Comparison of ENCODE assay signal across 8 cellular contexts in genomic region chr5:77491783-77492652, GRCh38. TPM values are rescaled to one million over a fixed set of nuclear protein-coding genes. Genes with fewer than 3 reads are reported as not detected.
DNase-seq lines count a peak whose midpoint lies in the region; ATAC-seq, FAIRE-seq and TF ChIP-seq lines count a peak whose summit lies in the region.

TSS of gene WDR41 (minus strand) at chr5:77492316. CDS start at chr5:77492220, 96 bp downstream.

- peaks cover 0 to 16% of the 10 kb centered on the region in 2 donors for H3K4me1 ChIP-seq in adrenal gland (replicated peaks in 1 of 2)
- peaks cover 0 to 17% (median 9%) of the 10 kb centered on the region in 9 donors for H3K4me1 ChIP-seq in heart right ventricle
- peaks cover 3% of the 10 kb centered on the region for H3K4me1 ChIP-seq in upper lobe of right lung

- FAIRE-seq in GM12892 (lab: Jason Lieb, UNC), result peak; percentile 98

- DNase-seq in GM12892 (ENCODE audit: insufficient read length), result peak; percentile 71
- DNase-seq in NCI-H146 (lab: John Stamatoyannopoulos, UW), result peak; percentile 90
- peak; percentile 61 to 88 (median 77) for DNase-seq in T-helper 1 cell
- peak; percentile 88 to 93 (median 92) for DNase-seq in adrenal gland
- peak; percentile 92 to 95 for DNase-seq in heart right ventricle
- DNase-seq in posterior vena cava (ENCODE audit: low spot score), result peak; percentile 98
- peak; percentile 96 for DNase-seq in upper lobe of right lung

- TF ChIP-seq POLR2A in GM12892 (IDR thresholded peaks at IDR 0.05; ENCODE audit: low read depth, low read length) (peak; percentile 85), adrenal gland (IDR thresholded peaks at IDR 0.05) (peak; percentile 57 to 71)

- WGBS in adrenal gland, 4 donors, result 0 to 1% (median 0%) methylated on average over 7 to 90 of the region's 90 CpGs
- 0% methylated on average over 90 of the region's 90 CpGs for WGBS in heart right ventricle, 2 donors

- H3K36me3 ChIP-seq in adrenal gland (replicated peaks in 1 of 2), result peaks cover 0 to 4% of the 10 kb centered on the region in 2 donors
- peaks cover 0 to 21% (median 0%) of the 10 kb centered on the region in 9 donors for H3K36me3 ChIP-seq in heart right ventricle
- no peaks in the 10 kb centered on the region for H3K36me3 ChIP-seq in upper lobe of right lung

- peak; percentile 91 for ATAC-seq in HG02840 (IDR thresholded peaks at IDR 0.05; ENCODE audit: low FRiP score, unreplicated experiment)
- peak; percentile 97 to 98 (median 98) for ATAC-seq in heart right ventricle
- ATAC-seq in upper lobe of right lung, result peak; percentile 98

- H3K27ac ChIP-seq in adrenal gland (peak within 1 kb of the TSS; percentile 88 to 99 (median 94)), heart right ventricle (peak within 1 kb of the TSS; percentile 82 to 98 (median 95)), upper lobe of right lung (peak within 1 kb of the TSS; percentile 95)

- peak within 1 kb of the TSS; percentile 61 to 98 (median 86) for H3K4me3 ChIP-seq in adrenal gland
- peak within 1 kb of the TSS; percentile 57 to 90 (median 78) for H3K4me3 ChIP-seq in heart right ventricle
- H3K4me3 ChIP-seq in upper lobe of right lung, result peak within 1 kb of the TSS; percentile 75

- no peaks in the 10 kb centered on the region for H3K27me3 ChIP-seq in adrenal gland
- H3K27me3 ChIP-seq in heart right ventricle, result peaks cover 0 to 5% (median 0%) of the 10 kb centered on the region in 7 donors
- H3K27me3 ChIP-seq in upper lobe of right lung, result no peaks in the 10 kb centered on the region

- no peaks in the 10 kb centered on the region for H3K9me3 ChIP-seq in adrenal gland (replicated peaks in 1 of 3)
- no peaks in the 10 kb centered on the region for H3K9me3 ChIP-seq in heart right ventricle
- no peaks in the 10 kb centered on the region for H3K9me3 ChIP-seq in upper lobe of right lung

- TF ChIP-seq CTCF in adrenal gland (IDR thresholded peaks at IDR 0.05) (peak; percentile 57 to 97 (median 86)), heart right ventricle (IDR thresholded peaks at IDR 0.05) (peak; percentile 92 to 99 (median 95)), upper lobe of right lung (IDR thresholded peaks at IDR 0.05) (peak; percentile 92)

- intact Hi-C loops in adrenal gland (cut with DNase I) (loop anchor here in 1 of 2 donors (10.0 kb wide), 1 partner anchor 337 kb away; no protein-coding TSS in a partner anchor), heart right ventricle (cut with DNase I) (loop anchor here (1.0 to 10.0 kb wide), 11 partner anchors 345 to 627 kb away; partner anchors contain the start of gene ZBED3 (in 3 of the 10)), posterior vena cava (cut with DNase I) (loop anchor here in 1 of 2 donors (10.0 kb wide), 2 partner anchors 357 to 407 kb away; partner anchors contain the start of gene ZBED3), upper lobe of right lung (cut with DNase I) (no loop called here)

RNA-seq across cellular contexts. Expression of gene WDR41, which starts in this region (rescaled TPM):
- 63.4 TPM for polyA plus RNA-seq in GM12892 (2012; ENCODE audit: missing spikeins)
- total RNA-seq in adrenal gland (10 to 100 TPM; 24.5 to 47.9 (median 34.4) TPM), heart right ventricle (10 to 100 TPM; 21.4 to 44.9 (median 34.6) TPM), posterior vena cava (10 to 100 TPM; 42.7 to 47.2 TPM), upper lobe of right lung (35.7 TPM)
- polyA plus RNA-seq in adrenal gland (10 to 100 TPM in 2 of 3 donors, 1 to 10 TPM in 1; 9.8 to 38.1 (median 13.0) TPM), heart right ventricle (10 to 100 TPM in 1 of 2 donors, 1 to 10 TPM in 1; 7.9 to 22.1 TPM)

Comparison
In these comparisons a context has a peak if more than half of its experiments do, and no peak if none do; other contexts are left out.
1. Peak in every context shown above with its lines: DNase-seq, ATAC-seq, H3K4me3 ChIP-seq and H3K27ac ChIP-seq.